ENCODE assay signal across 20 cellular contexts in the genomic region with DNA sequence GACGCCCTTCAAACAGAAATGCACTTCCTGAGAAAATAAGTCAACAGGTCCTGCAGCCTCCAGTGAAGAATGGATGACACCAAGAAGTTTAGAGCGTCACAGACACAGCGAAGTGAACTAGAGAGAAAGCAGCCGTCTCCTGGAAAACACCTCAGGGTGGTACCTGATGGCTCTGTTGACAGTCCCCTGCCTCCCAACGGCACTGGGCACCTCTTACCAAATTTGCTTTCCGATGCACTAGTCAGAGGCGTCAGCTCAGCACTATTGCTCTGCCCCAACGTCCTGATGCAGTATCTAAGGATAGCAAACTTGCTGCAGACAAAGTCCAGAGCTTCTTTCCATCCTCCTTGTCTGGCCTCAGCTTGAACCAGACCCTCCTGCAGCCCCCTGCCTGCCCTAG. TPM values are rescaled to one million over a fixed set of nuclear protein-coding genes. Genes with fewer than 3 reads are reported as not detected.
DNase-seq lines count a peak whose midpoint lies in the region; ATAC-seq, FAIRE-seq and TF ChIP-seq lines count a peak whose summit lies in the region.
"Had no signal": no experiment of that assay in that cellular context is flagged by ENCODE, and none has a peak within 500 bp of the region (broad histone marks: within the 10 kb centered on the region; RNA-seq: fewer than 3 reads in every experiment).

No MANE protein-coding gene starts in this region.

- H3K4me2 ChIP-seq in Karpas-422 (ENCODE audit: low read depth, low read length, poor library complexity, severe bottlenecking): no peak overlapping the region
- H3K4me2 ChIP-seq: BLaER1, GM23338 had no signal

- no peak overlapping the region for H2AFZ ChIP-seq in Karpas-422 (ENCODE audit: low read length)
- H2AFZ ChIP-seq: GM23338 had no signal

- H3K36me3 Mint-ChIP-seq in activated naive CD8-positive, alpha-beta T cell treated with anti-CD3 and anti-CD28 coated beads, Interleukin-2, amount 50 U/mL, for 24 hours (ENCODE audit: low read depth): peaks cover 59% of the 10 kb centered on the region
- peaks cover 97% of the 10 kb centered on the region for H3K36me3 Mint-ChIP-seq in stimulated activated effector memory CD8-positive, alpha-beta T cell treated with anti-CD3 and anti-CD28 coated beads, Interleukin-12 subunit alpha, Interleukin-12 subunit beta, amount 100 ng/mL, for 72 hours

- H3K27ac Mint-ChIP-seq in activated naive CD8-positive, alpha-beta T cell treated with anti-CD3 and anti-CD28 coated beads, Interleukin-2, amount 50 U/mL, for 24 hours: peak overlapping the region; percentile 65
- peak overlapping the region; percentile 26 for H3K27ac Mint-ChIP-seq in stimulated activated effector memory CD8-positive, alpha-beta T cell treated with anti-CD3 and anti-CD28 coated beads, Interleukin-12 subunit alpha, Interleukin-12 subunit beta, amount 100 ng/mL, for 72 hours
- H3K27ac Mint-ChIP-seq: CD4-positive, CD25-positive, alpha-beta regulatory T cell; CD8-positive, alpha-beta T cell; GM23338; H9 had no signal

- no peak overlapping the region for H3K4me3 Mint-ChIP-seq in activated naive CD8-positive, alpha-beta T cell treated with anti-CD3 and anti-CD28 coated beads, Interleukin-2, amount 50 U/mL, for 24 hours
- H3K4me3 Mint-ChIP-seq in stimulated activated effector memory CD8-positive, alpha-beta T cell treated with anti-CD3 and anti-CD28 coated beads, Interleukin-12 subunit alpha, Interleukin-12 subunit beta, amount 100 ng/mL, for 72 hours: no peak overlapping the region
- H3K4me3 Mint-ChIP-seq: B cell; CD4-positive, CD25-positive, alpha-beta regulatory T cell; CD8-positive, alpha-beta T cell; GM23338; H9 had no signal

- peak overlapping the region; percentile 86 for H3K27ac ChIP-seq in Karpas-422 (ENCODE audit: low read length)
- no peak overlapping the region for H3K27ac ChIP-seq in vagina
- H3K27ac ChIP-seq: BLaER1, C4-2B had no signal

- H3K4me1 ChIP-seq in Karpas-422 (ENCODE audit: low read length) (peaks cover 38% of the 10 kb centered on the region), vagina (peaks cover 20% of the 10 kb centered on the region)
- H3K4me1 ChIP-seq: Caco-2 had no signal

- no peaks in the 10 kb centered on the region for H3K27me3 Mint-ChIP-seq in activated naive CD8-positive, alpha-beta T cell treated with anti-CD3 and anti-CD28 coated beads, Interleukin-2, amount 50 U/mL, for 24 hours
- H3K27me3 Mint-ChIP-seq: B cell; CD4-positive, CD25-positive, alpha-beta regulatory T cell had no signal

- H3K27me3 ChIP-seq in Karpas-422 (ENCODE audit: low read length): no peaks in the 10 kb centered on the region
- no peaks in the 10 kb centered on the region for H3K27me3 ChIP-seq in vagina
- H3K27me3 ChIP-seq: BLaER1 had no signal

- no peak for FAIRE-seq in GM12892 (lab: Jason Lieb, UNC)
- FAIRE-seq: G401.6 had no signal

- H3K4me1 Mint-ChIP-seq in activated naive CD8-positive, alpha-beta T cell treated with anti-CD3 and anti-CD28 coated beads, Interleukin-2, amount 50 U/mL, for 24 hours: peaks cover 7% of the 10 kb centered on the region
- H3K4me1 Mint-ChIP-seq in stimulated activated effector memory CD8-positive, alpha-beta T cell treated with anti-CD3 and anti-CD28 coated beads, Interleukin-12 subunit alpha, Interleukin-12 subunit beta, amount 100 ng/mL, for 72 hours: peaks cover 40% of the 10 kb centered on the region
- H3K4me1 Mint-ChIP-seq: GM23338 had no signal

- ATAC-seq in left cardiac atrium: peak; percentile 59 to 90
- no peak for ATAC-seq in activated naive CD8-positive, alpha-beta T cell treated with anti-CD3 and anti-CD28 coated beads, Interleukin-2, amount 50 U/mL, for 24 hours
- ATAC-seq in stimulated activated effector memory CD8-positive, alpha-beta T cell treated with anti-CD3 and anti-CD28 coated beads, Interleukin-12 subunit alpha, Interleukin-12 subunit beta, amount 100 ng/mL, for 72 hours: no peak
- ATAC-seq: CD8-positive, alpha-beta T cell; GM23338; HCT116 had no signal

- H3K4me3 ChIP-seq in Karpas-422 (ENCODE audit: low read length): peak overlapping the region; percentile 22; the same call in 1 of the 2 replicates
- no peak overlapping the region for H3K4me3 ChIP-seq in vagina
- H3K4me3 ChIP-seq: GM23338 had no signal

- TF ChIP-seq CTCF in vagina (IDR thresholded peaks at IDR 0.05): no peak

- peaks cover 82% of the 10 kb centered on the region for H3K36me3 ChIP-seq in Karpas-422 (ENCODE audit: insufficient read depth, low read length)
- H3K36me3 ChIP-seq in vagina: peaks cover 0 to 8% of the 10 kb centered on the region in 2 donors

- H3K9me3 ChIP-seq in Karpas-422 (ENCODE audit: low read length) (no peaks in the 10 kb centered on the region; the same call in 1 of the 2 replicates), vagina (no peaks in the 10 kb centered on the region)

- H4K20me1 ChIP-seq in Karpas-422 (ENCODE audit: insufficient read depth, low read depth, low read length): peaks cover 8% of the 10 kb centered on the region; the same call in 1 of the 2 replicates

- no peaks in the 10 kb centered on the region for H3K9me2 ChIP-seq in Karpas-422 (replicated peaks; ENCODE audit: insufficient read depth, low read length)

- intact Hi-C loops in left cardiac atrium (cut with DNase I) (no loop called here), cardiac septum (cut with DNase I) (no loop called here), vagina (cut with DNase I) (no loop called here)

- H3K9ac ChIP-seq in Karpas-422 (ENCODE audit: low read length): peak overlapping the region; percentile 39; the same call in 1 of the 2 replicates
- H3K9ac ChIP-seq: BLaER1 had no signal

- no peak for DNase-seq in left cardiac atrium
- DNase-seq in cardiac septum (ENCODE audit: low spot score): no peak
- DNase-seq in Karpas-422: no peak
- DNase-seq in activated naive CD8-positive, alpha-beta T cell treated with anti-CD3 and anti-CD28 coated beads, Interleukin-2, amount 50 U/mL, for 24 hours: no peak
- no peak for DNase-seq in stimulated activated effector memory CD8-positive, alpha-beta T cell treated with anti-CD3 and anti-CD28 coated beads, Interleukin-12 subunit alpha, Interleukin-12 subunit beta, amount 100 ng/mL, for 72 hours (ENCODE audit: low spot score in 2 of 2)
- no peak for DNase-seq in GM12892 (ENCODE audit: insufficient read length)
- no peak for DNase-seq in NCI-H1930 (lab: John Stamatoyannopoulos, UW)
- no peak for DNase-seq in vagina (ENCODE audit: extremely low spot score in 2 of 2)
- DNase-seq: Caco-2; CD4-positive, CD25-positive, alpha-beta regulatory T cell; CD8-positive, alpha-beta T cell; DMS153; DND-41; H9 had no signal

- H3K9me3 Mint-ChIP-seq in activated naive CD8-positive, alpha-beta T cell treated with anti-CD3 and anti-CD28 coated beads, Interleukin-2, amount 50 U/mL, for 24 hours: no peaks in the 10 kb centered on the region
- H3K9me3 Mint-ChIP-seq in stimulated activated effector memory CD8-positive, alpha-beta T cell treated with anti-CD3 and anti-CD28 coated beads, Interleukin-12 subunit alpha, Interleukin-12 subunit beta, amount 100 ng/mL, for 72 hours: no peaks in the 10 kb centered on the region
- H3K9me3 Mint-ChIP-seq: CD4-positive, CD25-positive, alpha-beta regulatory T cell; CD8-positive, alpha-beta T cell had no signal

- peaks cover 86% of the 10 kb centered on the region for H3K79me2 ChIP-seq in Karpas-422 (ENCODE audit: low read length)

- TF ChIP-seq POLR2A in GM12892 (IDR thresholded peaks at IDR 0.05; ENCODE audit: low read depth, low read length) (no peak), vagina (IDR thresholded peaks at IDR 0.05) (no peak)

RNA-seq across cellular contexts. Expression of gene SFMBT2, which starts 38.3 kb away (rescaled TPM):
- total RNA-seq in left cardiac atrium: 10 to 100 TPM in 1 of 2 donors, 1 to 10 TPM in 1; 9.9 to 11.4 TPM
- 14.2 TPM for total RNA-seq in cardiac septum
- total RNA-seq in Karpas-422 (2014; rRNA removed; shearing (Covaris generic); ENCODE audit: low replicate concordance): 28.8 and 41.5 TPM in 2 replicates
- 10.0 TPM for polyA plus RNA-seq in GM12892 (2012; ENCODE audit: missing spikeins)
- 12.5 TPM for total RNA-seq in vagina
- total RNA-seq: Caco-2 had no signal

Comparison
In these comparisons a context has a peak if more than half of its experiments do, and no peak if none do; other contexts are left out.
1. ATAC-seq: peak in left cardiac atrium (2 of 2); none in activated naive CD8-positive, alpha-beta T cell treated with anti-CD3 and anti-CD28 coated beads, Interleukin-2, amount 50 U/mL, for 24 hours (single experiment) and stimulated activated effector memory CD8-positive, alpha-beta T cell treated with anti-CD3 and anti-CD28 coated beads, Interleukin-12 subunit alpha, Interleukin-12 subunit beta, amount 100 ng/mL, for 72 hours (single experiment).